In the genomic region with DNA sequence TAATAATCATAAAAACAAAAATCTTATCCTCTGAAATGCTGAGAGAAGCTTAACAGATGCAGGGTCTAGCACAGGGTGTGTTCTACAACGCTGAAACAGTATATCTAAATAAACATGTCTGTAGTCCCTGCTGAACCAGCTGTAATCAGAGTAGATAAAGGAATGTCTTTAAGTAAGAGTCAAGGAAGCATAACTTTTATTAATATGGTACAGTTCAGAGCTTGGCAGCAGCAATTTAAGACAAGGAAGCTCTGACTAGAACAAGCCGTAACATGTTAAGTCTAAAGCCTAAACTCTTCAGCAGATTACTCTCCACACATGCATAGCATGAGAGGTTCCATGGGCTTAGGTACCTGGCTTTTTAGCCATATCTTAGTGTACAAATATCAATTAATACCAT, we compare ENCODE assay signal across 31 cellular contexts. TPM values are rescaled to one million over a fixed set of nuclear protein-coding genes. Genes with fewer than 3 reads are reported as not detected.
DNase-seq lines count a peak whose midpoint lies in the region; ATAC-seq and TF ChIP-seq lines count a peak whose summit lies in the region.
"Had no signal": no experiment of that assay in that cellular context is flagged by ENCODE, and none has a peak within 500 bp of the region (broad histone marks: within the 10 kb centered on the region; RNA-seq: fewer than 3 reads in every experiment).

No MANE protein-coding gene starts in this region.

- TF ChIP-seq CTCF in RWPE2 (IDR thresholded peaks at IDR 0.05; ENCODE audit: poor library complexity, severe bottlenecking): no peak
- no peak for TF ChIP-seq CTCF in esophagus squamous epithelium (IDR thresholded peaks at IDR 0.05)
- TF ChIP-seq CTCF in mesothelial cell of epicardium (IDR thresholded peaks at IDR 0.05; ENCODE audit: unreplicated experiment): no peak

- no peaks in the 10 kb centered on the region for H3K9me3 Mint-ChIP-seq in mesothelial cell of epicardium
- no peaks in the 10 kb centered on the region for H3K9me3 Mint-ChIP-seq in naive thymus-derived CD4-positive, alpha-beta T cell
- H3K9me3 Mint-ChIP-seq: activated CD8-positive, alpha-beta T cell treated with anti-CD3 and anti-CD28 coated beads for 36 hours; activated naive CD4-positive, alpha-beta T cell treated with anti-CD3 and anti-CD28 coated beads for 36 hours; activated T-helper 1 cell treated with anti-CD3 and anti-CD28 coated beads, Interleukin-12 subunit alpha, Interleukin-12 subunit beta, Interleukin-2, Interleukin-4 antibody, amounts not matched to agents 30 ng/mL and 10 ng/mL and 1 ng/mL, durations not matched to agents 14 hours and 24 hours and 36 hours; memory B cell had no signal

- H3K4me1 ChIP-seq in RWPE2 (ENCODE audit: insufficient read depth, poor library complexity, severe bottlenecking): peaks cover 30% of the 10 kb centered on the region
- H3K4me1 ChIP-seq in esophagus squamous epithelium: peaks cover 0 to 64% (median 0%) of the 10 kb centered on the region in 3 donors
- peaks cover 19 to 25% of the 10 kb centered on the region in 2 donors for H3K4me1 ChIP-seq in naive thymus-derived CD4-positive, alpha-beta T cell (ENCODE audit: control insufficient read depth in 2 of 2, insufficient read depth in 2 of 2, low read length in 2 of 2)
- H3K4me1 ChIP-seq: Caco-2, right atrium auricular region, thyroid gland had no signal

- intact Hi-C loops in esophagus squamous epithelium (cut with DNase I): no loop called here
- intact Hi-C loops in naive thymus-derived CD4-positive, alpha-beta T cell (cut with micrococcal nuclease): no loop called here

- H3K27ac Mint-ChIP-seq in mesothelial cell of epicardium: peak overlapping the region; percentile 56
- H3K27ac Mint-ChIP-seq in naive thymus-derived CD4-positive, alpha-beta T cell: no peak overlapping the region
- H3K27ac Mint-ChIP-seq: activated naive CD4-positive, alpha-beta T cell treated with anti-CD3 and anti-CD28 coated beads for 36 hours; activated T-helper 1 cell treated with anti-CD3 and anti-CD28 coated beads, Interleukin-12 subunit alpha, Interleukin-12 subunit beta, Interleukin-2, Interleukin-4 antibody, amounts not matched to agents 30 ng/mL and 10 ng/mL and 1 ng/mL, durations not matched to agents 14 hours and 24 hours and 36 hours; brain; memory B cell had no signal

- no peak overlapping the region for H3K4me3 Mint-ChIP-seq in mesothelial cell of epicardium
- H3K4me3 Mint-ChIP-seq in naive thymus-derived CD4-positive, alpha-beta T cell: no peak overlapping the region
- H3K4me3 Mint-ChIP-seq: activated CD8-positive, alpha-beta T cell treated with anti-CD3 and anti-CD28 coated beads for 36 hours; activated naive CD4-positive, alpha-beta T cell treated with anti-CD3 and anti-CD28 coated beads for 36 hours; activated T-helper 1 cell treated with anti-CD3 and anti-CD28 coated beads, Interleukin-12 subunit alpha, Interleukin-12 subunit beta, Interleukin-2, Interleukin-4 antibody, amounts not matched to agents 30 ng/mL and 10 ng/mL and 1 ng/mL, durations not matched to agents 14 hours and 24 hours and 36 hours; brain; memory B cell had no signal

- POLR2A ChIA-PET in naive thymus-derived CD4-positive, alpha-beta T cell (lab: Charles Lee): interaction anchor here (0.6 to 2.5 kb wide), 4 partner anchors 9 to 36 kb away, joined by 3 to 10 read pairs (median 4); partner anchors contain the start of gene NFKB1

- H3K27me3 Mint-ChIP-seq in mesothelial cell of epicardium (ENCODE audit: low read depth): no peaks in the 10 kb centered on the region
- H3K27me3 Mint-ChIP-seq in naive thymus-derived CD4-positive, alpha-beta T cell: no peaks in the 10 kb centered on the region
- H3K27me3 Mint-ChIP-seq: activated CD8-positive, alpha-beta T cell treated with anti-CD3 and anti-CD28 coated beads for 36 hours; brain; memory B cell had no signal

- peak; percentile 79 for ATAC-seq in RWPE2 (ENCODE audit: low read depth)
- no peak for ATAC-seq in naive thymus-derived CD4-positive, alpha-beta T cell
- ATAC-seq: activated CD8-positive, alpha-beta T cell treated with anti-CD3 and anti-CD28 coated beads for 36 hours; heart right ventricle; HepG2; left cardiac atrium had no signal

- TF ChIP-seq POLR2A in esophagus squamous epithelium (IDR thresholded peaks at IDR 0.05): no peak

- DNase-seq in HPDE6-E6E7 (ENCODE audit: extremely low spot score): peak; percentile 35
- no peak for DNase-seq in RWPE2 (ENCODE audit: low spot score)
- no peak for DNase-seq in esophagus squamous epithelium (lab: John Stamatoyannopoulos, UW)
- no peak for DNase-seq in mesothelial cell of epicardium (ENCODE audit: low spot score in 2 of 2, unreplicated experiment in 2 of 2)
- no peak for DNase-seq in C1 segment of cervical spinal cord (lab: John Stamatoyannopoulos, UW)
- DNase-seq in naive thymus-derived CD4-positive, alpha-beta T cell: no peak
- no peak for DNase-seq in NCI-H446 (lab: John Stamatoyannopoulos, UW)
- DNase-seq: activated CD8-positive, alpha-beta memory T cell treated with anti-CD3 and anti-CD28 coated beads, Interleukin-2, amount 50 U/mL, for 48 hours; activated CD8-positive, alpha-beta T cell treated with anti-CD3 and anti-CD28 coated beads for 36 hours; activated naive CD4-positive, alpha-beta T cell treated with anti-CD3 and anti-CD28 coated beads for 36 hours; adrenal gland; Caco-2; GDM1; heart right ventricle; Karpas-422; left cardiac atrium; NCI-H1436 treated with DMSO at 0.1 percent for 48 hours; NCI-H2081 treated with DMSO at 0.1 percent for 48 hours; NCI-H446 treated with DMSO at 0.1 percent for 48 hours; NCI-H82; spleen; stimulated activated CD4-positive, alpha-beta T cell treated with anti-CD3 and anti-CD28 coated beads, Interleukin-2, amount 100 ng/mL, for 24 hours; stomach; T-helper 9 cell; thyroid gland had no signal

- no peaks in the 10 kb centered on the region for H3K9me3 ChIP-seq in RWPE2 (ENCODE audit: severe bottlenecking)
- H3K9me3 ChIP-seq in esophagus squamous epithelium: no peaks in the 10 kb centered on the region
- H3K9me3 ChIP-seq in naive thymus-derived CD4-positive, alpha-beta T cell (ENCODE audit: control insufficient read depth in 2 of 3, low read length in 3 of 3): no peaks in the 10 kb centered on the region
- H3K9me3 ChIP-seq: adrenal gland; BLaER1 treated with 17β-estradiol and CSF1 and Interleukin-3, amounts not matched to agents 10 nM and 100 nM; Caco-2; heart right ventricle; right atrium auricular region; spleen; stomach; thyroid gland had no signal

- H3K27me3 ChIP-seq in RWPE2 (ENCODE audit: insufficient read depth, poor library complexity, severe bottlenecking): no peaks in the 10 kb centered on the region
- H3K27me3 ChIP-seq in esophagus squamous epithelium: no peaks in the 10 kb centered on the region
- no peaks in the 10 kb centered on the region for H3K27me3 ChIP-seq in naive thymus-derived CD4-positive, alpha-beta T cell (ENCODE audit: control insufficient read depth in 2 of 2, insufficient read depth in 2 of 2, low read length in 2 of 2)
- H3K27me3 ChIP-seq: adrenal gland; BLaER1 treated with 17β-estradiol and CSF1 and Interleukin-3, amounts not matched to agents 10 nM and 100 nM; heart right ventricle; right atrium auricular region; spleen; stomach; thyroid gland had no signal

- WGBS in esophagus squamous epithelium, 2 donors: 37 to 56% methylated on average over 2 of the region's 2 CpGs

- H3K27ac ChIP-seq in RWPE2 (ENCODE audit: poor library complexity, severe bottlenecking): peak overlapping the region; percentile 37
- H3K27ac ChIP-seq in esophagus squamous epithelium: peak overlapping the region in 3 of 4 donors; percentile 4 to 64 (median 30)
- H3K27ac ChIP-seq in naive thymus-derived CD4-positive, alpha-beta T cell (ENCODE audit: low read depth, low read length): no peak overlapping the region
- H3K27ac ChIP-seq: adrenal gland; BLaER1 treated with 17β-estradiol and CSF1 and Interleukin-3, amounts not matched to agents 10 nM and 100 nM; heart right ventricle; right atrium auricular region; spleen; stomach; thyroid gland had no signal

- CTCF ChIA-PET in naive thymus-derived CD4-positive, alpha-beta T cell (lab: Charles Lee): interaction anchor here (0.6 to 1.0 kb wide), 3 partner anchors 9 to 26 kb away, joined by 4 read pairs; no protein-coding TSS in a partner anchor

- peaks cover 13% of the 10 kb centered on the region for H3K4me1 Mint-ChIP-seq in mesothelial cell of epicardium
- peaks cover 27 to 69% (median 50%) of the 10 kb centered on the region in 7 donors for H3K4me1 Mint-ChIP-seq in naive thymus-derived CD4-positive, alpha-beta T cell

- H3K36me3 ChIP-seq in RWPE2 (ENCODE audit: low read depth): peaks cover 16% of the 10 kb centered on the region
- peaks cover 0 to 27% (median 0%) of the 10 kb centered on the region in 3 donors for H3K36me3 ChIP-seq in esophagus squamous epithelium
- peaks cover 0 to 16% (median 4%) of the 10 kb centered on the region in 3 experiments for H3K36me3 ChIP-seq in naive thymus-derived CD4-positive, alpha-beta T cell (ENCODE audit: control insufficient read depth in 2 of 3, insufficient read depth in 3 of 3, low read length in 3 of 3)
- H3K36me3 ChIP-seq: right atrium auricular region had no signal

- H3K4me3 ChIP-seq in RWPE2 (ENCODE audit: severe bottlenecking) (no peak overlapping the region), esophagus squamous epithelium (no peak overlapping the region)
- H3K4me3 ChIP-seq in naive thymus-derived CD4-positive, alpha-beta T cell (ENCODE audit: low read length): no peak overlapping the region
- H3K4me3 ChIP-seq: adrenal gland; BLaER1 treated with 17β-estradiol and CSF1 and Interleukin-3, amounts not matched to agents 10 nM and 100 nM; heart right ventricle; right atrium auricular region; spleen; stomach; thyroid gland had no signal

- peaks cover 8% of the 10 kb centered on the region for H3K36me3 Mint-ChIP-seq in mesothelial cell of epicardium
- H3K36me3 Mint-ChIP-seq in naive thymus-derived CD4-positive, alpha-beta T cell: peaks cover 9 to 27% (median 13%) of the 10 kb centered on the region in 5 donors

RNA-seq across cellular contexts. Expression of gene NFKB1, which starts 36.1 kb away (rescaled TPM):
- 10 to 100 TPM; 33.5 to 47.5 (median 41.4) TPM for total RNA-seq in esophagus squamous epithelium
- 25.7 to 30.9 TPM (median 26.7 TPM) in 3 replicates for total RNA-seq in mesothelial cell of epicardium
- total RNA-seq in naive thymus-derived CD4-positive, alpha-beta T cell: 100 to 1,000 TPM in 3 of 5 experiments, 10 to 100 TPM in 2; 80.9 to 167 (median 136) TPM
- 10 to 100 TPM; 18.2 to 33.2 TPM for polyA plus RNA-seq in naive thymus-derived CD4-positive, alpha-beta T cell
